8 cellular contexts compared by ENCODE assay signal in the genomic region with DNA sequence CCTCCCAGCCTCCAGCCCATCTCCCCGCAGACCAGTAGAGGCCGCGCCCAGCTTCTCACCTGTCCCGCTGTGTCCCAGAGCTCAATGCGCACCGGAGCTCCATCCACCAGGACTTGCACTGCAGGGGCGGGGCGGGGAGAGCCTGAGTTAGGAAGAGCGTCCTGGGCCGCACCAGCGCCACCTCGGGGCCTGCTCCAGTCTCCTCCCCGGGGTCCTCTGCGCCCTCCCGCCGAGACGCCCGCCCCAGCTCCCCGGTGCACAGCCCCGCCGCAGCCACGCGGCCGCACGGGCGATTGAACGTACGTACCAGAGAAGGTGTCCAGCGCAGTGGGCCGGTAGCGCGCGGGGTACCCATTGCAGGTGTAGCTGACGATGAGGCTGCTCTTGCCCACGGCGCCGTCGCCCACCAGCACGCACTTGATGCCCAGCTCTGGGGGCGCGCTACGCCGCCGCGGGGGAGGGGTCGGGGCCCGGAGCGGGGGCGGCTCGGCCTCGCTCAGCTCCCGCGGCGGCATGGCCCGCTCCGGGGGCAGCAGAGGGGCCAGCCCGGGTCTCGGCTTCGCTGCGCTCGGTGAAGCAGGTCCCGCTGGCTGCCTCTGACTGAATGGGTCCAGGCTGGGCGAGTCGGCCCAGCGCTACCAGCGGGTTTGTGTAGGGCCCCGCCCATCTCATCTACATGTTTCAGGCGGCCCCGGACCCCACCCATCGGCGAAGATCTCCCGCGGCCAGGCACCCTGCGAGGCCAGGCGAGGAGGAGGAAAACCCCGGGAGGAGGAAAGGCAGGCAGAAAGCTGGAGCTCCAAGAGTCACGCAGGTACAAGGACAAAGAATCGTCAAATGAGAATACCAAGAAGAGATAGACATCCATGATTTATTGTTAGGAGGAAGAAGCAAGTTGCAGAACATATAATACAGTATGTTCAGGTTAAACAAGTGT. TPM values are rescaled to one million over a fixed set of nuclear protein-coding genes. Genes with fewer than 3 reads are reported as not detected.
DNase-seq lines count a peak whose midpoint lies in the region; ATAC-seq, FAIRE-seq and TF ChIP-seq lines count a peak whose summit lies in the region.

A gene with protein sequence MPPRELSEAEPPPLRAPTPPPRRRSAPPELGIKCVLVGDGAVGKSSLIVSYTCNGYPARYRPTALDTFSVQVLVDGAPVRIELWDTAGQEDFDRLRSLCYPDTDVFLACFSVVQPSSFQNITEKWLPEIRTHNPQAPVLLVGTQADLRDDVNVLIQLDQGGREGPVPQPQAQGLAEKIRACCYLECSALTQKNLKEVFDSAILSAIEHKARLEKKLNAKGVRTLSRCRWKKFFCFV (minus strand): TSS at position 610 of the 937 bp plus-strand sequence. CDS start 95 bp downstream, at position 515.

- no peaks in the 10 kb centered on the region for H3K27me3 ChIP-seq in bronchial epithelial cell (ENCODE audit: control insufficient read depth, insufficient read depth, low read length)

- ATAC-seq in left colon, result peak; percentile 75

- no peak for FAIRE-seq in bronchial epithelial cell (lab: Jason Lieb, UNC)

- CTCF ChIA-PET in GM10248 (lab: Yijun Ruan, JAX), result interaction anchor here (0.8 to 17.9 kb wide), 9 partner anchors 6 to 202 kb away, joined by 3 to 294 read pairs (median 38); a partner anchor contains a TSS
- CTCF ChIA-PET in HEK293T (lab: Yijun Ruan, JAX), result interaction anchor here (0.7 to 2.6 kb wide), 7 partner anchors 16 to 325 kb away, joined by 3 to 41 read pairs (median 5); a partner anchor contains a TSS

- no peaks in the 10 kb centered on the region for H3K36me3 ChIP-seq in bronchial epithelial cell (ENCODE audit: control insufficient read depth, insufficient read depth, low read length)

- H3K4me3 ChIP-seq in bronchial epithelial cell (ENCODE audit: low read depth, low read length), result peak within 1 kb of the TSS; percentile 70

- intact Hi-C loops in left colon (cut with DNase I, micrococcal nuclease), result no loop called here

- POLR2A ChIA-PET in GM10248 (lab: Yijun Ruan, JAX) (interaction anchor here (0.5 to 2.7 kb wide), 9 partner anchors 11 to 462 kb away, joined by 3 to 16 read pairs (median 7); a partner anchor contains a TSS), HEK293T (lab: Yijun Ruan, JAX) (interaction anchor here (0.6 to 2.4 kb wide), 11 partner anchors 10 to 179 kb away, joined by 3 to 17 read pairs (median 4); a partner anchor contains a TSS)

- DNase-seq in GM10248 (ENCODE audit: extremely low spot score) (peak; percentile 84), HEK293T (ENCODE audit: extremely low spot score) (peak; percentile 67), NCI-H1105 (lab: John Stamatoyannopoulos, UW) (peak; percentile 53), T-helper 2 cell (peak; percentile 25 to 47 (median 34)), bronchial epithelial cell (ENCODE audit: low read depth) (peak; percentile 63), left colon (peak; percentile 88 to 91), midbrain (lab: John Stamatoyannopoulos, UW) (no peak)
- DNase-seq in stimulated activated CD4-positive, alpha-beta T cell treated with anti-CD3 and anti-CD28 coated beads, Interleukin-4, amount 100 ng/mL, for 24 hours, result peak; percentile 55

- TF ChIP-seq CTCF in GM10248 (IDR thresholded peaks at IDR 0.05; ENCODE audit: control extremely low read depth, extremely low read depth, low read depth, missing control alignments) (peak; percentile 68), bronchial epithelial cell (IDR thresholded peaks at IDR 0.05; ENCODE audit: insufficient read depth, low read length, severe bottlenecking) (peak; percentile 67)

TF ChIP-seq in HEK293T, 16 proteins besides CTCF, POLR2A, EP300 and RAD21:
- TF ChIP-seq L3MBTL2 (conservative IDR thresholded peaks at IDR 0.05) (0 out of 2 replicates have a peak, but pooled peaks have one; percentile 9), SP1 (IDR thresholded peaks at IDR 0.05) (no peak), CTBP1 (IDR thresholded peaks at IDR 0.05; ENCODE audit: borderline replicate concordance) (no peak), HDGF (IDR thresholded peaks at IDR 0.05; ENCODE audit: borderline replicate concordance) (no peak), FOXA1 (IDR thresholded peaks at IDR 0.05) (no peak), ZNF384 (IDR thresholded peaks at IDR 0.05) (no peak), TARDBP (IDR thresholded peaks at IDR 0.05) (no peak), LEF1 (IDR thresholded peaks at IDR 0.05; ENCODE audit: borderline replicate concordance) (no peak), ELF4 (IDR thresholded peaks at IDR 0.05) (no peak), FOXM1 (IDR thresholded peaks at IDR 0.05; ENCODE audit: borderline replicate concordance) (no peak), SUZ12 (IDR thresholded peaks at IDR 0.05) (no peak)
- TF ChIP-seq, protein P1, sequence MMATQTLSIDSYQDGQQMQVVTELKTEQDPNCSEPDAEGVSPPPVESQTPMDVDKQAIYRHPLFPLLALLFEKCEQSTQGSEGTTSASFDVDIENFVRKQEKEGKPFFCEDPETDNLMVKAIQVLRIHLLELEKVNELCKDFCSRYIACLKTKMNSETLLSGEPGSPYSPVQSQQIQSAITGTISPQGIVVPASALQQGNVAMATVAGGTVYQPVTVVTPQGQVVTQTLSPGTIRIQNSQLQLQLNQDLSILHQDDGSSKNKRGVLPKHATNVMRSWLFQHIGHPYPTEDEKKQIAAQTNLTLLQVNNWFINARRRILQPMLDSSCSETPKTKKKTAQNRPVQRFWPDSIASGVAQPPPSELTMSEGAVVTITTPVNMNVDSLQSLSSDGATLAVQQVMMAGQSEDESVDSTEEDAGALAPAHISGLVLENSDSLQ (IDR thresholded peaks at IDR 0.05), result peak; percentile 88

RNA-seq across cellular contexts. Expression of the gene that starts here (rescaled TPM):
- total RNA-seq in bronchial epithelial cell, result 7.1 and 38.7 TPM in 2 replicates
- total RNA-seq in left colon, result 1 to 10 TPM; 3.7 to 8.9 TPM
